ENCODE assay signal across 9 cellular contexts in genomic region chr3:146577662-146578061, GRCh38. TPM values are rescaled to one million over a fixed set of nuclear protein-coding genes. Genes with fewer than 3 reads are reported as not detected.
A peak's percentile ranks its signal among the peaks of the same experiment; 100 is the strongest.
DNase-seq lines count a peak whose midpoint lies in the region; ATAC-seq and TF ChIP-seq lines count a peak whose summit lies in the region.
"Had no signal": no experiment of that assay in that cellular context is flagged by ENCODE, and none has a peak within 500 bp of the region (broad histone marks: within the 10 kb centered on the region; RNA-seq: fewer than 3 reads in every experiment).

No MANE protein-coding gene starts in this region.

- no peak overlapping the region for H2AFZ ChIP-seq in smooth muscle cell (ENCODE audit: low read depth)

- DNase-seq in NCI-H748 (lab: John Stamatoyannopoulos, UW; ENCODE audit: unreplicated experiment) (peak; percentile 52), NCI-H748 treated with DMSO at 0.1 percent for 48 hours (lab: John Stamatoyannopoulos, UW) (no peak), WERI-Rb-1 (peak; percentile 18), foreskin keratinocyte (peak in 1 of 2 donors; percentile 30), smooth muscle cell (lab: John Stamatoyannopoulos, UW; ENCODE audit: unreplicated experiment) (no peak)

- H3K4me2 ChIP-seq in smooth muscle cell, result no peak overlapping the region

- H3K27me3 ChIP-seq in WERI-Rb-1 (ENCODE audit: insufficient read depth, low read depth, severe bottlenecking) (no peaks in the 10 kb centered on the region), foreskin keratinocyte (no peaks in the 10 kb centered on the region), smooth muscle cell (ENCODE audit: low read depth) (no peaks in the 10 kb centered on the region)

- H3K79me2 ChIP-seq in smooth muscle cell (ENCODE audit: low read depth), result no peaks in the 10 kb centered on the region

- H3K9me3 ChIP-seq in WERI-Rb-1 (ENCODE audit: severe bottlenecking), result peaks cover 6% of the 10 kb centered on the region
- H3K9me3 ChIP-seq in smooth muscle cell (replicated peaks; ENCODE audit: low read depth), result no peaks in the 10 kb centered on the region

- TF ChIP-seq CTCF in LNCAP (IDR thresholded peaks at IDR 0.05), result peak; percentile 42; the same call in 1 of the 2 replicates
- TF ChIP-seq CTCF in WERI-Rb-1 (IDR thresholded peaks at IDR 0.05; ENCODE audit: low read depth, low read length), result no peak
- peak; percentile 76 for TF ChIP-seq CTCF in foreskin keratinocyte (conservative IDR thresholded peaks at IDR 0.05)
- TF ChIP-seq CTCF in smooth muscle cell (IDR thresholded peaks at IDR 0.05; ENCODE audit: borderline replicate concordance, insufficient read depth, poor library complexity, severe bottlenecking), result peak; percentile 65

- no peak overlapping the region for H3K4me3 ChIP-seq in WERI-Rb-1 (ENCODE audit: low read depth, low read length)
- no peak overlapping the region for H3K4me3 ChIP-seq in smooth muscle cell

- H3K36me3 ChIP-seq in WERI-Rb-1, result no peaks in the 10 kb centered on the region
- no peaks in the 10 kb centered on the region for H3K36me3 ChIP-seq in smooth muscle cell (ENCODE audit: low read depth)

- H4K20me1 ChIP-seq in smooth muscle cell (ENCODE audit: low read depth), result no peaks in the 10 kb centered on the region

- no peak overlapping the region for H3K9ac ChIP-seq in smooth muscle cell (ENCODE audit: low read depth)

- H3K4me1 ChIP-seq in foreskin keratinocyte (peaks cover 15% of the 10 kb centered on the region), smooth muscle cell (ENCODE audit: low read depth) (peaks cover 7% of the 10 kb centered on the region)

- no peaks in the 10 kb centered on the region for H3F3A ChIP-seq in smooth muscle cell (ENCODE audit: low read depth)

- peak; percentile 66 for ATAC-seq in GM19463 (IDR thresholded peaks at IDR 0.05; ENCODE audit: unreplicated experiment)
- ATAC-seq in foreskin keratinocyte, result peak; percentile 49
- no peak for ATAC-seq in HG03095 (IDR thresholded peaks at IDR 0.05; ENCODE audit: unreplicated experiment)

- H3K27ac ChIP-seq in WERI-Rb-1 (no peak overlapping the region), foreskin keratinocyte (no peak overlapping the region), smooth muscle cell (ENCODE audit: low read depth) (no peak overlapping the region)

RNA-seq across cellular contexts. Expression of gene PLSCR5, which starts 27.5 kb away (rescaled TPM):
- not detected in 2 replicates for total RNA-seq in foreskin keratinocyte
- not detected in 2 replicates for polyA plus RNA-seq in foreskin keratinocyte
- total RNA-seq in smooth muscle cell, result 0.27 and 0.49 TPM in 2 replicates
- polyA plus RNA-seq in smooth muscle cell, result 0.51 TPM in 1 of 2 replicates, not detected in the other
- total RNA-seq: activated naive CD4-positive, alpha-beta T cell treated with anti-CD3 and anti-CD28 coated beads, Interleukin-2, amount 50 U/mL, for 72 hours had no signal

RNA-seq across cellular contexts. Expression of gene PLSCR1, which starts 33.3 kb away (rescaled TPM):
- total RNA-seq in foreskin keratinocyte (147 and 160 TPM in 2 replicates), smooth muscle cell (36.7 and 58.4 TPM in 2 replicates)
- polyA plus RNA-seq in foreskin keratinocyte (86.7 and 98.0 TPM in 2 replicates), smooth muscle cell (21.6 and 21.8 TPM in 2 replicates)

Comparison
In these comparisons a context has a peak if more than half of its experiments do, and no peak if none do; other contexts are left out.
1. DNase-seq: peak in NCI-H748 (single experiment) and WERI-Rb-1 (single experiment); none in NCI-H748 treated with DMSO at 0.1 percent for 48 hours (single experiment) and smooth muscle cell (single experiment).